Comparison of ENCODE assay signal across 22 cellular contexts in genomic region chr9:69253057-69253456, GRCh38.
DNase-seq lines count a peak whose midpoint lies in the region; ATAC-seq, FAIRE-seq and TF ChIP-seq lines count a peak whose summit lies in the region.
"Had no signal": no experiment of that assay in that cellular context is flagged by ENCODE, and none has a peak within 500 bp of the region (broad histone marks: within the 10 kb centered on the region; RNA-seq: fewer than 3 reads in every experiment).

No MANE protein-coding gene starts in this region.

- no peak overlapping the region for H3K4ac ChIP-seq in IMR-90 (ENCODE audit: low read depth, low read length)

- H3K4me1 ChIP-seq in A673 (ENCODE audit: insufficient read depth, low read length, poor library complexity, severe bottlenecking) = no peaks in the 10 kb centered on the region
- H3K4me1 ChIP-seq in IMR-90 (ENCODE audit: control insufficient read depth, insufficient read depth, low read length) = no peaks in the 10 kb centered on the region
- peaks cover 16% of the 10 kb centered on the region for H3K4me1 ChIP-seq in keratinocyte (ENCODE audit: control insufficient read depth, extremely low read depth, insufficient read depth, low read length)
- H3K4me1 ChIP-seq in OCI-LY7 (ENCODE audit: insufficient read depth, low read length, poor library complexity, severe bottlenecking) = no peaks in the 10 kb centered on the region
- H3K4me1 ChIP-seq in esophagus muscularis mucosa = peaks cover 4 to 10% (median 8%) of the 10 kb centered on the region in 4 donors
- H3K4me1 ChIP-seq: A549 had no signal

- dilution Hi-C loops in IMR-90 (cut with HindIII; ENCODE audit: low sequenced_read_pairs, unreplicated experiment) = no loop called here
- dilution Hi-C loops in keratinocyte (cut with MboI; ENCODE audit: extremely low pct_ligation_motif_present, low sequenced_read_pairs) = no loop called here

- H2BK120ac ChIP-seq in IMR-90 (ENCODE audit: low read depth, low read length) = no peak overlapping the region

- H2AK9ac ChIP-seq in IMR-90 (replicated peaks; ENCODE audit: low read depth, low read length, poor library complexity) = no peak overlapping the region

- BruUV-seq in A673 (replicated peaks; lab: Mats Ljungman, UMichigan) (no TSS peak), IMR-90 (replicated peaks; lab: Mats Ljungman, UMichigan) (no TSS peak), OCI-LY7 (replicated peaks; lab: Mats Ljungman, UMichigan) (no TSS peak)

- no peak overlapping the region for H4K5ac ChIP-seq in IMR-90 (ENCODE audit: low read depth, low read length)

- H3K27ac ChIP-seq in A673 (ENCODE audit: low read depth, low read length, poor library complexity, severe bottlenecking) = no peak overlapping the region
- no peak overlapping the region for H3K27ac ChIP-seq in IMR-90 (ENCODE audit: insufficient read depth, low read length)
- H3K27ac ChIP-seq in keratinocyte (ENCODE audit: control insufficient read depth, insufficient read depth, low read length) = peak overlapping the region; percentile 62
- H3K27ac ChIP-seq in OCI-LY7 (ENCODE audit: low read depth, low read length, poor library complexity, severe bottlenecking) = no peak overlapping the region
- peak overlapping the region in 1 of 4 donors; percentile 46 for H3K27ac ChIP-seq in esophagus muscularis mucosa (replicated peaks in 1 of 4)
- H3K27ac ChIP-seq: A549, cardiac muscle cell had no signal

- in situ Hi-C loops in IMR-90 (cut with MboI; ENCODE audit: low sequenced_read_pairs) = loop anchor here (25.0 kb wide), 1 partner anchor 109 kb away; no protein-coding TSS in a partner anchor

- no peak overlapping the region for H3K18ac ChIP-seq in IMR-90 (ENCODE audit: low read depth, low read length)

- H3K36me3 ChIP-seq in A673 (ENCODE audit: insufficient read depth, low read length, poor library complexity, severe bottlenecking) (no peaks in the 10 kb centered on the region), IMR-90 (ENCODE audit: control insufficient read depth, insufficient read depth, low read length) (peaks cover 22% of the 10 kb centered on the region), keratinocyte (ENCODE audit: control insufficient read depth in 2 of 2, extremely low read depth in 1 of 2, insufficient read depth in 2 of 2, low read length in 2 of 2) (peaks cover 20 to 41% of the 10 kb centered on the region in 2 experiments), OCI-LY7 (ENCODE audit: insufficient read depth, low read length) (no peaks in the 10 kb centered on the region; the same call in 1 of the 2 replicates), esophagus muscularis mucosa (peaks cover 49 to 86% (median 72%) of the 10 kb centered on the region in 4 donors)
- H3K36me3 ChIP-seq: MG63 had no signal

- TF ChIP-seq CTCF in A673 (conservative IDR thresholded peaks at IDR 0.05; ENCODE audit: low read depth, low read length) = no peak
- TF ChIP-seq CTCF in IMR-90 (conservative IDR thresholded peaks at IDR 0.05; ENCODE audit: low read depth, low read length) = no peak
- no peak for TF ChIP-seq CTCF in keratinocyte (optimal IDR thresholded peaks at IDR 0.05 in 1 of 3, IDR thresholded peaks at IDR 0.05 in 1 of 3, conservative IDR thresholded peaks at IDR 0.05 in 1 of 3; ENCODE audit: extremely low read depth in 1 of 3, insufficient read depth in 2 of 3, low read length in 3 of 3)
- TF ChIP-seq CTCF in OCI-LY7 (conservative IDR thresholded peaks at IDR 0.05; ENCODE audit: low read length) = no peak
- TF ChIP-seq CTCF in esophagus muscularis mucosa (IDR thresholded peaks at IDR 0.05) = no peak

- no peaks in the 10 kb centered on the region for H3K9me2 ChIP-seq in OCI-LY7 (ENCODE audit: insufficient read depth, low read length)

- no peak overlapping the region for H4K91ac ChIP-seq in IMR-90 (ENCODE audit: insufficient read depth, low read depth, low read length)

- no peak overlapping the region for H2AK5ac ChIP-seq in IMR-90 (ENCODE audit: low read depth, low read length)

- H3K79me1 ChIP-seq in IMR-90 (ENCODE audit: low read depth in 1 of 2, low read length in 2 of 2) = no peaks in the 10 kb centered on the region

- no peak for TF ChIP-seq EP300 in esophagus muscularis mucosa (IDR thresholded peaks at IDR 0.05)

- intact Hi-C loops in A673 (cut with micrococcal nuclease; ENCODE audit: unreplicated experiment) = no loop called here
- intact Hi-C loops in IMR-90 (cut with micrococcal nuclease) = no loop called here
- intact Hi-C loops in OCI-LY7 (cut with micrococcal nuclease; ENCODE audit: unreplicated experiment) = no loop called here
- intact Hi-C loops in esophagus muscularis mucosa (cut with DNase I) = no loop called here

- 34% methylated on average over 4 of the region's 4 CpGs; no CpG with 5 or more reads in 1 of the 2 experiments for WGBS in IMR-90 (ENCODE audit: extremely low coverage in 2 of 2, insufficient read length in 1 of 2), 2 experiments
- WGBS in esophagus muscularis mucosa = 44% methylated on average over 4 of the region's 4 CpGs

- TF ChIP-seq POLR2A in IMR-90 (IDR thresholded peaks at IDR 0.05; ENCODE audit: low read depth, low read length) (no peak), esophagus muscularis mucosa (IDR thresholded peaks at IDR 0.05; ENCODE audit: low read depth) (no peak)

- POLR2A ChIA-PET in A673 (lab: Charles Lee; ENCODE audit: low non-redundant PET) (no interaction called here), IMR-90 (lab: Charles Lee; ENCODE audit: unreplicated experiment) (no interaction called here), OCI-LY7 (lab: Charles Lee) (interaction anchor here (1.2 kb wide), 1 partner anchor 10 kb away, joined by 4 read pairs; no protein-coding TSS in a partner anchor)

- H3K56ac ChIP-seq in IMR-90 (ENCODE audit: extremely low read depth, insufficient read depth, low read length) = no peak overlapping the region

- H2AFZ ChIP-seq in IMR-90 (replicated peaks; ENCODE audit: low read length, poor library complexity) = no peak overlapping the region
- H2AFZ ChIP-seq in keratinocyte (ENCODE audit: control insufficient read depth, low read length) = no peak overlapping the region
- H2AFZ ChIP-seq in OCI-LY7 (ENCODE audit: low read length) = no peak overlapping the region

- no peak overlapping the region for H4K8ac ChIP-seq in IMR-90 (ENCODE audit: low read depth in 2 of 2, low read length in 2 of 2)

- H2BK20ac ChIP-seq in IMR-90 (ENCODE audit: low read depth, low read length) = no peak overlapping the region

- H3K79me2 ChIP-seq in keratinocyte (ENCODE audit: control insufficient read depth, insufficient read depth, low read length) (no peaks in the 10 kb centered on the region), OCI-LY7 (ENCODE audit: insufficient read depth, low read depth, low read length) (no peaks in the 10 kb centered on the region)

- CTCF ChIA-PET in A673 (lab: Charles Lee) (no interaction called here), IMR-90 (lab: Yijun Ruan, JAX) (interaction anchor here (0.6 kb wide), 1 partner anchor 29 kb away, joined by 3 read pairs; no protein-coding TSS in a partner anchor), OCI-LY7 (lab: Charles Lee; ENCODE audit: unreplicated experiment) (no interaction called here)

- H3K4me3 ChIP-seq in A673 (ENCODE audit: low read depth, low read length, poor library complexity, severe bottlenecking) = no peak overlapping the region
- no peak overlapping the region for H3K4me3 ChIP-seq in IMR-90 (ENCODE audit: insufficient read depth, low read depth, low read length)
- no peak overlapping the region for H3K4me3 ChIP-seq in keratinocyte (ENCODE audit: control insufficient read depth in 2 of 3, extremely low read depth in 1 of 3, insufficient read depth in 2 of 3, low read depth in 1 of 3, low read length in 3 of 3)
- H3K4me3 ChIP-seq in OCI-LY7 (ENCODE audit: low read depth, low read length, poor library complexity, severe bottlenecking) = no peak overlapping the region
- H3K4me3 ChIP-seq in esophagus muscularis mucosa = no peak overlapping the region
- H3K4me3 ChIP-seq: A549, cardiac muscle cell, MG63 had no signal

- no peak for TF ChIP-seq RAD21 in IMR-90 (IDR thresholded peaks at IDR 0.05; ENCODE audit: low read length)

- peak; percentile 95 for FAIRE-seq in keratinocyte (lab: Jason Lieb, UNC)
- FAIRE-seq: A549, islet of Langerhans, urothelium cell line had no signal

- H4K20me1 ChIP-seq in IMR-90 (ENCODE audit: insufficient read depth, low read length) (no peaks in the 10 kb centered on the region), keratinocyte (ENCODE audit: control insufficient read depth, extremely low read depth, insufficient read depth, low read length) (no peaks in the 10 kb centered on the region), OCI-LY7 (ENCODE audit: insufficient read depth, low read length) (no peaks in the 10 kb centered on the region)

- H3K23ac ChIP-seq in IMR-90 (ENCODE audit: low read depth, low read length) = no peak overlapping the region

- no peak overlapping the region for H2BK15ac ChIP-seq in IMR-90 (ENCODE audit: low read depth, low read length)

- H3K4me2 ChIP-seq in IMR-90 (ENCODE audit: low read depth, low read length) = no peak overlapping the region
- H3K4me2 ChIP-seq in keratinocyte (ENCODE audit: control insufficient read depth, extremely low read depth, insufficient read depth, low read depth, low read length) = peak overlapping the region; percentile 47
- no peak overlapping the region for H3K4me2 ChIP-seq in OCI-LY7 (ENCODE audit: low read length)
- H3K4me2 ChIP-seq: A549 had no signal

- peak; percentile 37 for DNase-seq in A673 (ENCODE audit: low spot score)
- DNase-seq in IMR-90 = peak; percentile 6
- DNase-seq in dedifferentiated amniotic fluid mesenchymal stem cell (ENCODE audit: extremely low spot score) = peak; percentile 41
- peak; percentile 1 for DNase-seq in keratinocyte (ENCODE audit: low read depth, low spot score)
- no peak for DNase-seq in OCI-LY7 (ENCODE audit: low spot score)
- no peak for DNase-seq in esophagus muscularis mucosa (ENCODE audit: extremely low spot score)
- DNase-seq: activated T-cell treated with anti-CD3 and anti-CD28 coated beads, Interleukin-2, amount 50 U/mL, for 72 hours; effector memory CD8-positive, alpha-beta T cell; MG63; midbrain; NCI-H1694 treated with DMSO at 0.1 percent for 48 hours; NCI-H446; stimulated activated CD4-positive, alpha-beta T cell treated with anti-CD3 and anti-CD28 coated beads, Interleukin-15, amount 100 ng/mL, for 24 hours; stimulated activated naive B cell treated with anti-CD40 and anti-IgM and Interleukin-4, amounts not matched to agents 10 μg/mL and 1 μg/mL and 100 μg/mL, for 72 hours had no signal

- ATAC-seq in IMR-90 (ENCODE audit: low read depth) = no peak
- no peak for ATAC-seq in GM18511 (IDR thresholded peaks at IDR 0.05; ENCODE audit: unreplicated experiment)
- ATAC-seq in GM19463 (IDR thresholded peaks at IDR 0.05; ENCODE audit: unreplicated experiment) = no peak
- ATAC-seq: A549; activated naive CD4-positive, alpha-beta T cell treated with anti-CD3 and anti-CD28 coated beads, Interleukin-2, amount 50 U/mL, for 72 hours; activated T-cell treated with anti-CD3 and anti-CD28 coated beads, Interleukin-2, amount 50 U/mL, for 72 hours; effector memory CD8-positive, alpha-beta T cell; Right ventricle myocardium inferior; stimulated activated naive B cell treated with anti-CD40 and anti-IgM and Interleukin-4, amounts not matched to agents 10 μg/mL and 1 μg/mL and 100 μg/mL, for 72 hours had no signal

- H3K9me3 ChIP-seq in A673 (ENCODE audit: low read depth, low read length, poor library complexity, severe bottlenecking) (no peaks in the 10 kb centered on the region), IMR-90 (ENCODE audit: control insufficient read depth, insufficient read depth, low read length) (no peaks in the 10 kb centered on the region), keratinocyte (ENCODE audit: control insufficient read depth, low read depth, low read length) (no peaks in the 10 kb centered on the region), OCI-LY7 (ENCODE audit: low read length) (no peaks in the 10 kb centered on the region), esophagus muscularis mucosa (no peaks in the 10 kb centered on the region)
- H3K9me3 ChIP-seq: A549, MG63 had no signal

- H3K27me3 ChIP-seq in A673 (replicated peaks; ENCODE audit: insufficient read depth, low read depth, low read length, poor library complexity) = no peaks in the 10 kb centered on the region
- H3K27me3 ChIP-seq in IMR-90 (ENCODE audit: control insufficient read depth, insufficient read depth, low read length) = no peaks in the 10 kb centered on the region
- H3K27me3 ChIP-seq in keratinocyte (ENCODE audit: control insufficient read depth, extremely low read depth, insufficient read depth, low read length) = no peaks in the 10 kb centered on the region
- no peaks in the 10 kb centered on the region for H3K27me3 ChIP-seq in esophagus muscularis mucosa
- H3K27me3 ChIP-seq: cardiac muscle cell, MG63 had no signal

- H3K14ac ChIP-seq in IMR-90 (replicated peaks; ENCODE audit: low read depth, low read length) = no peak overlapping the region

- H3K9me1 ChIP-seq in IMR-90 (ENCODE audit: insufficient read depth, low read length) (no peaks in the 10 kb centered on the region), keratinocyte (ENCODE audit: control insufficient read depth, extremely low read depth, insufficient read depth, low read length) (no peaks in the 10 kb centered on the region)

- no peak overlapping the region for H3K9ac ChIP-seq in IMR-90 (ENCODE audit: low read depth, low read length)
- H3K9ac ChIP-seq in keratinocyte (ENCODE audit: control insufficient read depth, extremely low read depth, insufficient read depth, low read length) = no peak overlapping the region

- H2BK5ac ChIP-seq in IMR-90 (ENCODE audit: low read depth, low read length, poor library complexity, severe bottlenecking) = no peak overlapping the region

Comparison
In these comparisons a context has a peak if more than half of its experiments do, and no peak if none do; other contexts are left out.
1. DNase-seq: peak in A673 (single experiment), IMR-90 (single experiment), dedifferentiated amniotic fluid mesenchymal stem cell (single experiment) and keratinocyte (single experiment); none in OCI-LY7 (single experiment) and esophagus muscularis mucosa (single experiment).